Comparison of ENCODE assay signal across 2 cellular contexts in genomic region chr2:188314314-188315054, GRCh38.
A peak's percentile ranks its signal among the peaks of the same experiment; 100 is the strongest.
TF ChIP-seq lines count a peak whose summit lies in the region.

No MANE protein-coding gene starts in this region.

TF ChIP-seq in GM23338, 12 proteins besides CTCF, POLR2A, EP300 and RAD21:
- TF ChIP-seq ETS1 (IDR thresholded peaks at IDR 0.05), result no peak
- TF ChIP-seq REST (IDR thresholded peaks at IDR 0.05; ENCODE audit: unreplicated experiment), result no peak
- TF ChIP-seq POLR2AphosphoS5 (IDR thresholded peaks at IDR 0.05; ENCODE audit: low read depth), result no peak
- TF ChIP-seq NANOG (IDR thresholded peaks at IDR 0.05; ENCODE audit: borderline replicate concordance), result no peak
- TF ChIP-seq JUNB (IDR thresholded peaks at IDR 0.05; ENCODE audit: unreplicated experiment), result no peak
- no peak for TF ChIP-seq ZNF331 (CRISPR knock-in tag; IDR thresholded peaks at IDR 0.05; ENCODE audit: low read depth)
- no peak for TF ChIP-seq EZH2 (IDR thresholded peaks at IDR 0.05; ENCODE audit: low read depth, unreplicated experiment)
- TF ChIP-seq ZNF114 (CRISPR knock-in tag; IDR thresholded peaks at IDR 0.05), result no peak
- no peak for TF ChIP-seq ZNF462 (CRISPR knock-in tag; IDR thresholded peaks at IDR 0.05)
- TF ChIP-seq STAT1 (IDR thresholded peaks at IDR 0.05; ENCODE audit: unreplicated experiment), result no peak
- TF ChIP-seq CREB1 (CRISPR knock-in tag; IDR thresholded peaks at IDR 0.05; ENCODE audit: low read depth), result no peak
- no peak for TF ChIP-seq EZH2phosphoT487 (IDR thresholded peaks at IDR 0.05; ENCODE audit: unreplicated experiment)

TF ChIP-seq in SK-N-SH, 30 proteins besides CTCF, POLR2A, EP300 and RAD21 (continued from another document):
- TF ChIP-seq YY1 (IDR thresholded peaks at IDR 0.05; ENCODE audit: low read depth) (no peak), RCOR1 (IDR thresholded peaks at IDR 0.05; ENCODE audit: low read length) (no peak), MEF2A (IDR thresholded peaks at IDR 0.05; ENCODE audit: borderline replicate concordance, low read depth) (no peak), CHD2 (IDR thresholded peaks at IDR 0.05; ENCODE audit: low read length, partially characterized antibody) (no peak), JUND (IDR thresholded peaks at IDR 0.05) (peak; percentile 80), POLR2AphosphoS5 (IDR thresholded peaks at IDR 0.05; ENCODE audit: low read depth, low read length) (no peak), RFX5 (IDR thresholded peaks at IDR 0.05; ENCODE audit: low read length) (no peak), NRF1 (IDR thresholded peaks at IDR 0.05; ENCODE audit: low read depth, low read length) (no peak), EZH2phosphoT487 (IDR thresholded peaks at IDR 0.05; ENCODE audit: borderline replicate concordance, low read depth) (no peak), NFIC (IDR thresholded peaks at IDR 0.05; ENCODE audit: borderline replicate concordance) (peak; percentile 39; the same call in 1 of the 2 replicates), SMC3 (IDR thresholded peaks at IDR 0.05; ENCODE audit: low read depth, low read length) (no peak), USF1 (IDR thresholded peaks at IDR 0.05; ENCODE audit: borderline replicate concordance, low read depth) (0 out of 2 replicates have a peak, but pooled peaks have one; percentile 16), TEAD4 (IDR thresholded peaks at IDR 0.05; ENCODE audit: borderline replicate concordance, insufficient read depth) (peak; percentile 73), TAF1 (IDR thresholded peaks at IDR 0.05; ENCODE audit: borderline replicate concordance, low read depth, low read length) (no peak), MXI1 (IDR thresholded peaks at IDR 0.05; ENCODE audit: low read depth, low read length) (no peak), GABPA (IDR thresholded peaks at IDR 0.05; ENCODE audit: low read depth) (no peak), MAX (IDR thresholded peaks at IDR 0.05; ENCODE audit: low read depth) (peak; percentile 70), IRF3 (IDR thresholded peaks at IDR 0.05; ENCODE audit: low read depth, low read length) (no peak), ZBTB33 (IDR thresholded peaks at IDR 0.05; ENCODE audit: borderline replicate concordance, low read depth) (no peak), FOSL2 (IDR thresholded peaks at IDR 0.05; ENCODE audit: borderline replicate concordance, low read depth) (peak; percentile 72), SIN3A (IDR thresholded peaks at IDR 0.05; ENCODE audit: borderline replicate concordance, low read depth, low read length) (no peak), USF2 (IDR thresholded peaks at IDR 0.05; ENCODE audit: borderline replicate concordance, low read depth, low read length) (no peak), GATA2 (CRISPR knock-in tag; IDR thresholded peaks at IDR 0.05) (no peak), RXRA (IDR thresholded peaks at IDR 0.05; ENCODE audit: borderline replicate concordance, low read depth) (peak; percentile 27; the same call in 1 of the 2 replicates), REST (IDR thresholded peaks at IDR 0.05; ENCODE audit: low read depth, low read length) (no peak; the same call in 1 of the 2 replicates), PBX3 (IDR thresholded peaks at IDR 0.05) (peak; percentile 80), FOXJ3 (CRISPR knock-in tag; IDR thresholded peaks at IDR 0.05) (no peak), TCF12 (IDR thresholded peaks at IDR 0.05) (peak; percentile 78)
TF ChIP-seq in SK-N-SH: peak in this region for 10.
